Comparison of ENCODE assay signal across 24 cellular contexts in genomic region chr1:177705839-177706238, GRCh38.
"Had no signal": no experiment of that assay in that cellular context is flagged by ENCODE, and none has a peak within 500 bp of the region (broad histone marks: within the 10 kb centered on the region; RNA-seq: fewer than 3 reads in every experiment).

No MANE protein-coding gene starts in this region.

- H3K27ac ChIP-seq: left ventricle myocardium inferior, ovary, right atrium auricular region, skin epidermis, stomach, testis, thyroid gland, upper lobe of right lung had no signal

- ATAC-seq: mucosa of descending colon; naive thymus-derived CD4-positive, alpha-beta T cell; natural killer cell treated with Interleukin-12 subunit alpha and Interleukin-12 subunit beta and Interleukin-15 and Interleukin-18, amount 100 ng/mL, for 72 hours; sciatic nerve; stimulated activated naive B cell treated with anti-CD40 and anti-IgM and Interleukin-4, amounts not matched to agents 10 μg/mL and 1 μg/mL and 100 μg/mL, for 72 hours; stimulated activated naive CD8-positive, alpha-beta T cell treated with anti-CD3 and anti-CD28 coated beads, Interleukin-15, Interleukin-2, amounts not matched to agents 100 U/mL and 50 U/mL, for 24 hours; upper lobe of right lung had no signal

- H3K36me3 ChIP-seq: left ventricle myocardium inferior, ovary, right atrium auricular region, stomach, thyroid gland, upper lobe of right lung had no signal

- FAIRE-seq: urothelium cell line had no signal

- H3K4me3 ChIP-seq: left ventricle myocardium inferior, lung, mucosa of descending colon, ovary, right atrium auricular region, skin epidermis, stomach, testis, thyroid gland, upper lobe of right lung had no signal

- H3K9me3 ChIP-seq: left ventricle myocardium inferior, mucosa of descending colon, ovary, right atrium auricular region, stomach, testis, thyroid gland, upper lobe of right lung had no signal

- H3K4me1 ChIP-seq: left ventricle myocardium inferior, right atrium auricular region, stomach, testis, thyroid gland, upper lobe of right lung had no signal

- H3K27me3 ChIP-seq: ovary, right atrium auricular region, stomach, testis, thyroid gland, upper lobe of right lung had no signal

- DNase-seq: hypothalamus; islet precursor cell; left ventricle myocardium inferior; midbrain; mucosa of descending colon; naive thymus-derived CD4-positive, alpha-beta T cell; ovary; stimulated activated CD4-positive, alpha-beta T cell treated with anti-CD3 and anti-CD28 coated beads, Interleukin-12 subunit alpha, Interleukin-12 subunit beta, amount 100 ng/mL, for 4 hours; stimulated activated CD4-positive, alpha-beta T cell treated with anti-CD3 and anti-CD28 coated beads, Interleukin-15, amount 100 ng/mL, for 24 hours; stimulated activated CD4-positive, alpha-beta T cell treated with anti-CD3 and anti-CD28 coated beads, Interleukin-2, amount 100 ng/mL, for 24 hours; stimulated activated CD4-positive, alpha-beta T cell treated with anti-CD3 and anti-CD28 coated beads, Interleukin-4, amount 100 ng/mL, for 1 hour; stimulated activated naive B cell treated with anti-CD40 and anti-IgM and Interleukin-4, amounts not matched to agents 10 μg/mL and 1 μg/mL and 100 μg/mL, for 72 hours; stimulated activated naive CD8-positive, alpha-beta T cell treated with anti-CD3 and anti-CD28 coated beads, Interleukin-15, Interleukin-2, amounts not matched to agents 100 U/mL and 50 U/mL, for 24 hours; stomach; testis; thyroid gland; trophoblast cell; upper lobe of right lung had no signal
